ENCODE assay signal across 8 cellular contexts in the genomic region with DNA sequence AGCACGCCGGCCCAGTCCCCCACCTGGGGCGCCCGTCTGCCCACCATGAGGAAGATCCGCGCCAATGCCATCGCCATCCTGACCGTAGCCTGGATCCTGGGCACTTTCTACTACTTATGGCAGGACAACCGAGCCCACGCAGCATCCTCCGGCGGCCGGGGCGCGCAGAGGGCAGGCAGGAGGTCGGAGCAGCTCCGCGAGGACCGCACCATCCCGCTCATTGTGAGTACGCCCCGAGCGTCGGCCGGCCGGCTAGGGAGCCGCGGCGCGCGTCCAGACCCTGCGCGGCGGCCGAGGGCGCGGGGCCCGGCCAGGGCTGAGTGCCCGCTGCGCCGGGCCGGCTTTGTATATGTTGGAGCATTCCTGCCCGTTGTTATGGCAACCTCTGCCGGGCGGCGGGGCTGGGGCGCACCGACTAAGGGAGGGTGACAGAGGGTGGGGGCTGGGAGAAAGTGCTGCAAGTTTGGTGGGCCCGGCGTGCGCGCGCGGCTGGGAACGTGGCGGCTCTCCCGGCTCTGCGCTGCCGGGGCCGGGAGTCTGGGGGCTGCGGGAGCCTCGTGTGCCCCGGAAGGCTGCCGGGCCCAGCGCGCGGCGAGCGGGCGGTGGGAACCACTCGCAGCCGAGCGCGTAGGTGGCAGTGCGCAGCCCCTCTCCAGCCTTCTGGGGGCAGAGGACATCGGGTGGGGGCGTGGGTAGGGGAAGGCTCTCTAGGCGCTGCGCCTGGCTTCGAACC. TPM values are rescaled to one million over a fixed set of nuclear protein-coding genes. Genes with fewer than 3 reads are reported as not detected.
A peak's percentile ranks its signal among the peaks of the same experiment; 100 is the strongest.
DNase-seq lines count a peak whose midpoint lies in the region; ATAC-seq and TF ChIP-seq lines count a peak whose summit lies in the region.

No MANE protein-coding gene starts in this region.

- no peaks in the 10 kb centered on the region for H3K36me3 Mint-ChIP-seq in nephron progenitor cell (ENCODE audit: low read depth)

- peaks cover 91% of the 10 kb centered on the region for H3K27me3 Mint-ChIP-seq in nephron progenitor cell (ENCODE audit: low read depth, poor library complexity)

- H3K4me3 ChIP-seq in Peyer's patch (peak overlapping the region; percentile 35 to 70 (median 51)), esophagus (ENCODE audit: low read depth in 1 of 2, low read length in 2 of 2) (peak overlapping the region; percentile 31 to 46)

- no peak for TF ChIP-seq CTCF in Peyer's patch (IDR thresholded peaks at IDR 0.05)
- TF ChIP-seq CTCF in nephron progenitor cell (IDR thresholded peaks at IDR 0.05): no peak

- no peaks in the 10 kb centered on the region for H3K9me3 Mint-ChIP-seq in nephron progenitor cell

- no peaks in the 10 kb centered on the region for H3K9me3 ChIP-seq in Peyer's patch
- H3K9me3 ChIP-seq in esophagus (ENCODE audit: control insufficient read depth in 2 of 2, insufficient read depth in 1 of 2, low read depth in 1 of 2, low read length in 1 of 2): no peaks in the 10 kb centered on the region

- H3K4me3 Mint-ChIP-seq in nephron progenitor cell: peak overlapping the region; percentile 84

- ATAC-seq in GM18505 (IDR thresholded peaks at IDR 0.05; ENCODE audit: unreplicated experiment) (no peak), HG03097 (IDR thresholded peaks at IDR 0.05; ENCODE audit: low FRiP score, unreplicated experiment) (no peak)

- 1% methylated on average over 78 to 80 of the region's 80 CpGs for WGBS in esophagus, 2 donors

- no peak overlapping the region for H3K27ac Mint-ChIP-seq in nephron progenitor cell

- H3K27me3 ChIP-seq in Peyer's patch (peaks cover 0 to 10% of the 10 kb centered on the region in 2 donors), esophagus (ENCODE audit: control insufficient read depth in 1 of 2, insufficient read depth in 2 of 2, low read length in 2 of 2) (peaks cover 0 to 7% of the 10 kb centered on the region in 2 donors)

- no peaks in the 10 kb centered on the region for H3K36me3 ChIP-seq in Peyer's patch
- H3K36me3 ChIP-seq in esophagus (ENCODE audit: control insufficient read depth in 2 of 2, insufficient read depth in 2 of 2, low read length in 1 of 2): no peaks in the 10 kb centered on the region

- H3K4me1 ChIP-seq in Peyer's patch (peaks cover 0 to 35% (median 17%) of the 10 kb centered on the region in 4 donors), esophagus (ENCODE audit: control insufficient read depth in 2 of 2, insufficient read depth in 2 of 2, low read length in 1 of 2) (peaks cover 6% of the 10 kb centered on the region in 2 donors)

- H3K27ac ChIP-seq in Peyer's patch: peak overlapping the region; percentile 5 to 81 (median 48)
- H3K27ac ChIP-seq in esophagus (ENCODE audit: low read depth in 2 of 2, low read length in 1 of 2): no peak overlapping the region

- H3K4me1 Mint-ChIP-seq in nephron progenitor cell: peaks cover 33% of the 10 kb centered on the region

- peak; percentile 69 for DNase-seq in DMS53 (lab: John Stamatoyannopoulos, UW)
- DNase-seq in DMS53 treated with DMSO at 0.1 percent for 48 hours (lab: John Stamatoyannopoulos, UW; ENCODE audit: unreplicated experiment): no peak
- DNase-seq in Peyer's patch: no peak
- DNase-seq in nephron progenitor cell: peak; percentile 66
- no peak for DNase-seq in NCI-H2029 (lab: John Stamatoyannopoulos, UW)

- TF ChIP-seq POLR2A in Peyer's patch (IDR thresholded peaks at IDR 0.05) (no peak), GM18505 (IDR thresholded peaks at IDR 0.05; ENCODE audit: borderline replicate concordance, extremely low read depth, insufficient read depth, insufficient read length) (no peak)

RNA-seq across cellular contexts. Expression of a gene that starts 0.5 kb away (rescaled TPM):
- total RNA-seq in Peyer's patch: 10 to 100 TPM in 2 of 4 donors, 1 to 10 TPM in 2; 4.4 to 47.9 (median 11.6) TPM
- under 1 TPM; 0.36 to 0.39 TPM for polyA plus RNA-seq in esophagus

Comparison
In these comparisons a context has a peak if more than half of its experiments do, and no peak if none do; other contexts are left out.
1. DNase-seq: peak in DMS53 (single experiment) and nephron progenitor cell (single experiment); none in DMS53 treated with DMSO at 0.1 percent for 48 hours (single experiment), Peyer's patch (0 of 3) and NCI-H2029 (single experiment).
2. H3K27ac ChIP-seq: peak in Peyer's patch (4 of 4); none in esophagus (0 of 2).